ENCODE assay signal across 17 cellular contexts in genomic region chr5:68918306-68918705, GRCh38.
"Had no signal": no experiment of that assay in that cellular context is flagged by ENCODE, and none has a peak within 500 bp of the region (broad histone marks: within the 10 kb centered on the region; RNA-seq: fewer than 3 reads in every experiment).

No MANE protein-coding gene starts in this region.

- DNase-seq: effector memory CD4-positive, alpha-beta T cell; foreskin fibroblast; head of caudate nucleus; hippocampal formation; natural killer cell; posterior cingulate gyrus; sigmoid colon; stimulated activated CD4-positive, alpha-beta T cell treated with anti-CD3 and anti-CD28 coated beads, Interleukin-12 subunit alpha, Interleukin-12 subunit beta, amount 100 ng/mL, for 4 hours; stimulated activated naive CD4-positive, alpha-beta T cell; stomach; substantia nigra; transverse colon had no signal

- H3K27ac ChIP-seq: epithelial cell of prostate, esophagus muscularis mucosa, sigmoid colon, skin epidermis, stomach, thoracic aorta, transverse colon had no signal

- H3K27me3 ChIP-seq: esophagus muscularis mucosa, sigmoid colon, stomach, transverse colon had no signal

- FAIRE-seq: endometrium had no signal

- H3K4me3 ChIP-seq: esophagus muscularis mucosa, sigmoid colon, skin epidermis, stomach, thoracic aorta, transverse colon had no signal

- H3K9me3 ChIP-seq: sigmoid colon, thoracic aorta, transverse colon had no signal

- H3K4me1 ChIP-seq: esophagus muscularis mucosa, sigmoid colon, stomach, transverse colon had no signal

- H3K36me3 ChIP-seq: esophagus muscularis mucosa, sigmoid colon, stomach, thoracic aorta, transverse colon had no signal
